Comparison of ENCODE assay signal across 8 cellular contexts in genomic region chr12:131452444-131452860, GRCh38.
DNase-seq lines count a peak whose midpoint lies in the region; FAIRE-seq and TF ChIP-seq lines count a peak whose summit lies in the region.

No MANE protein-coding gene starts in this region.

- H2AFZ ChIP-seq in PC-9: no peak overlapping the region
- no peak overlapping the region for H2AFZ ChIP-seq in keratinocyte (ENCODE audit: control insufficient read depth, low read length)

- no peak overlapping the region for H3K27ac ChIP-seq in PC-9
- H3K27ac ChIP-seq in keratinocyte (ENCODE audit: control insufficient read depth, insufficient read depth, low read length): no peak overlapping the region

- FAIRE-seq in keratinocyte (lab: Jason Lieb, UNC): no peak

- no peaks in the 10 kb centered on the region for H3K79me2 ChIP-seq in PC-9 (ENCODE audit: low read depth)
- H3K79me2 ChIP-seq in keratinocyte (ENCODE audit: control insufficient read depth, insufficient read depth, low read length): no peaks in the 10 kb centered on the region

- H3K4me1 ChIP-seq in PC-9 (replicated peaks; ENCODE audit: insufficient read depth) (no peaks in the 10 kb centered on the region), keratinocyte (ENCODE audit: control insufficient read depth, extremely low read depth, insufficient read depth, low read length) (no peaks in the 10 kb centered on the region)

- H3K4me3 ChIP-seq in PC-9 (no peak overlapping the region), keratinocyte (ENCODE audit: control insufficient read depth in 2 of 3, extremely low read depth in 1 of 3, insufficient read depth in 2 of 3, low read depth in 1 of 3, low read length in 3 of 3) (no peak overlapping the region)

- H3K9ac ChIP-seq in keratinocyte (ENCODE audit: control insufficient read depth, extremely low read depth, insufficient read depth, low read length): no peak overlapping the region

- H3F3A ChIP-seq in PC-9 (ENCODE audit: insufficient read depth, low read depth): no peaks in the 10 kb centered on the region

- BruUV-seq in PC-9 (replicated peaks; lab: Mats Ljungman, UMichigan): no TSS peak

- peaks cover 44% of the 10 kb centered on the region for H3K27me3 ChIP-seq in PC-9 (ENCODE audit: insufficient read depth, low read depth)
- H3K27me3 ChIP-seq in keratinocyte (ENCODE audit: control insufficient read depth, extremely low read depth, insufficient read depth, low read length): no peaks in the 10 kb centered on the region

- TF ChIP-seq CTCF in PC-9 (conservative IDR thresholded peaks at IDR 0.05) (peak; percentile 50), keratinocyte (optimal IDR thresholded peaks at IDR 0.05 in 1 of 3, IDR thresholded peaks at IDR 0.05 in 1 of 3, conservative IDR thresholded peaks at IDR 0.05 in 1 of 3; ENCODE audit: extremely low read depth in 1 of 3, insufficient read depth in 2 of 3, low read length in 3 of 3) (peak; percentile 23 to 46 (median 42))

- DNase-seq in stimulated activated CD4-positive, alpha-beta T cell treated with anti-CD3 and anti-CD28 coated beads, Interleukin-12 subunit alpha, Interleukin-12 subunit beta, amount 100 ng/mL, for 48 hours (ENCODE audit: low read depth in 2 of 3, low spot score in 1 of 3): peak; percentile 14 to 20 (median 18)
- no peak for DNase-seq in stimulated activated CD4-positive, alpha-beta T cell treated with anti-CD3 and anti-CD28 coated beads, Interleukin-4, amount 100 ng/mL, for 4 hours
- DNase-seq in PC-9: no peak
- DNase-seq in keratinocyte (ENCODE audit: low read depth, low spot score): no peak
- DNase-seq in DMS153 treated with DMSO at 0.1 percent for 48 hours (lab: John Stamatoyannopoulos, UW; ENCODE audit: unreplicated experiment): no peak
- DNase-seq in DMS114 treated with DMSO at 0.1 percent for 48 hours (lab: John Stamatoyannopoulos, UW; ENCODE audit: unreplicated experiment): no peak
- no peak for DNase-seq in SK-N-DZ (ENCODE audit: low spot score)
- no peak for DNase-seq in NCI-H446 treated with DMSO at 0.1 percent for 48 hours (lab: John Stamatoyannopoulos, UW)

- H3K9me1 ChIP-seq in keratinocyte (ENCODE audit: control insufficient read depth, extremely low read depth, insufficient read depth, low read length): no peaks in the 10 kb centered on the region

- H3K9me3 ChIP-seq in PC-9 (ENCODE audit: insufficient read depth, low read depth) (no peaks in the 10 kb centered on the region), keratinocyte (ENCODE audit: control insufficient read depth, low read depth, low read length) (no peaks in the 10 kb centered on the region)

- H3K9me2 ChIP-seq in PC-9 (ENCODE audit: insufficient read depth): no peaks in the 10 kb centered on the region

- intact Hi-C loops in PC-9 (cut with micrococcal nuclease; ENCODE audit: unreplicated experiment): no loop called here

- H4K20me1 ChIP-seq in PC-9 (ENCODE audit: insufficient read depth) (no peaks in the 10 kb centered on the region), keratinocyte (ENCODE audit: control insufficient read depth, extremely low read depth, insufficient read depth, low read length) (no peaks in the 10 kb centered on the region)

- no peak overlapping the region for H3K4me2 ChIP-seq in PC-9
- no peak overlapping the region for H3K4me2 ChIP-seq in keratinocyte (ENCODE audit: control insufficient read depth, extremely low read depth, insufficient read depth, low read depth, low read length)

- H3K36me3 ChIP-seq in PC-9 (ENCODE audit: low read depth) (no peaks in the 10 kb centered on the region), keratinocyte (ENCODE audit: control insufficient read depth in 2 of 2, extremely low read depth in 1 of 2, insufficient read depth in 2 of 2, low read length in 2 of 2) (no peaks in the 10 kb centered on the region)

- dilution Hi-C loops in keratinocyte (cut with MboI; ENCODE audit: extremely low pct_ligation_motif_present, low sequenced_read_pairs): no loop called here

- POLR2A ChIA-PET in PC-9 (lab: Charles Lee; ENCODE audit: unreplicated experiment): no interaction called here

- CTCF ChIA-PET in PC-9 (lab: Charles Lee): no interaction called here

Comparison
In these comparisons a context has a peak if more than half of its experiments do, and no peak if none do; other contexts are left out.
1. DNase-seq: peak in stimulated activated CD4-positive, alpha-beta T cell treated with anti-CD3 and anti-CD28 coated beads, Interleukin-12 subunit alpha, Interleukin-12 subunit beta, amount 100 ng/mL, for 48 hours (3 of 3); none in stimulated activated CD4-positive, alpha-beta T cell treated with anti-CD3 and anti-CD28 coated beads, Interleukin-4, amount 100 ng/mL, for 4 hours (0 of 2), PC-9 (0 of 2), keratinocyte (single experiment), DMS153 treated with DMSO at 0.1 percent for 48 hours (single experiment), DMS114 treated with DMSO at 0.1 percent for 48 hours (single experiment), SK-N-DZ (single experiment) and NCI-H446 treated with DMSO at 0.1 percent for 48 hours (single experiment).